ENCODE assay signal across 1 cellular context in genomic region chr14:19408519-19408918, GRCh38. TPM values are rescaled to one million over a fixed set of nuclear protein-coding genes. Genes with fewer than 3 reads are reported as not detected.
"Had no signal": no experiment of that assay in that cellular context is flagged by ENCODE, and none has a peak within 500 bp of the region (broad histone marks: within the 10 kb centered on the region; RNA-seq: fewer than 3 reads in every experiment).

No MANE protein-coding gene starts in this region.

RNA-seq across cellular contexts. Expression of gene POTEG, which starts 25.6 kb away (rescaled TPM):
- total RNA-seq: G401 had no signal
